1 cellular context compared by ENCODE assay signal in the genomic region with DNA sequence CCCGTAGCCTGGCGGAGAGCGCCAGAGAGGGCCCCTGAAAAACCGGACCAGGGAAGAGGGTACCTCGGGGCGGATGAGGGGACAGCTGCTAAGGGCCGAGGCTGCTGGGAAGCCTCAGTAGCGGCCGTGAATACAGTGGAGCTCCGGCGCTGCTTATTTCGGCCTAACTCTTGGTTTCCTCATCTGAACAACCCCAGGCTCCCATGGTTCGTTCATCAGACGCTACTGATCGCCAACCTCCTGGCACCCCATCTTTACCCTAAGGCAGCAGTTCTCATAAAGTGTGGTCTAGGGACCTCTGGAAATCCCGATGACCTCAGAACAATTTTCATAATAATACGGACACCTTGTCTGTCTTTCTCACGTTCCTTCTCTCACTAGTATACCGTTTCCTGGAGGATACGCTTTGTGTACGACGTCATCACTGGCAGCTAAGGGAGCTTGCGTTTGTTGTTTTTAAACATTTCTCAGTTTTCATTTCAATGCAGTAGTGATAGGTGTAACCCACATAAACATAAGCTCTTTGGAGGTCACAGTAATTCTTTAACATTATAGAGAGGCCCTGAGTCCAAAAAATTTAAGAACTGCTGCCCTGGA.
TF ChIP-seq lines count a peak whose summit lies in the region.

No MANE protein-coding gene starts in this region.

TF ChIP-seq in HEK293, 187 proteins besides CTCF, POLR2A, EP300 and RAD21 (continues in another document):
- TF ChIP-seq, protein P1, sequence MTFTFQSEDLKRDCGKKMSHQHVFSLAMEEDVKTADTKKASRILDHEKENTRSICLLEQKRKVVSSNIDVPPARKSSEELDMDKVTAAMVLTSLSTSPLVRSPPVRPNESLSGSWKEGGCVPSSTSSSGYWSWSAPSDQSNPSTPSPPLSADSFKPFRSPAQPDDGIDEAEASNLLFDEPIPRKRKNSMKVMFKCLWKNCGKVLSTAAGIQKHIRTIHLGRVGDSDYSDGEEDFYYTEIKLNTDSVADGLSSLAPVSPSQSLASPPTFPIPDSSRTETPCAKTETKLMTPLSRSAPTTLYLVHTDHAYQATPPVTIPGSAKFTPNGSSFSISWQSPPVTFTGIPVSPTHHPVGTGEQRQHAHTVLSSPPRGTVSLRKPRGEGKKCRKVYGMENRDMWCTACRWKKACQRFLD (tag by site-specific recombination; IDR thresholded peaks at IDR 0.05): no peak
- TF ChIP-seq ZNF510 (tag by site-specific recombination; IDR thresholded peaks at IDR 0.05; ENCODE audit: insufficient replicate concordance): no peak
- TF ChIP-seq ZNF394 (tag by site-specific recombination; IDR thresholded peaks at IDR 0.05; ENCODE audit: borderline replicate concordance): no peak
- no peak for TF ChIP-seq ZSCAN23 (tag by site-specific recombination; IDR thresholded peaks at IDR 0.05)
- TF ChIP-seq ZNF175 (tag by site-specific recombination; IDR thresholded peaks at IDR 0.05): no peak
- TF ChIP-seq, protein P2, sequence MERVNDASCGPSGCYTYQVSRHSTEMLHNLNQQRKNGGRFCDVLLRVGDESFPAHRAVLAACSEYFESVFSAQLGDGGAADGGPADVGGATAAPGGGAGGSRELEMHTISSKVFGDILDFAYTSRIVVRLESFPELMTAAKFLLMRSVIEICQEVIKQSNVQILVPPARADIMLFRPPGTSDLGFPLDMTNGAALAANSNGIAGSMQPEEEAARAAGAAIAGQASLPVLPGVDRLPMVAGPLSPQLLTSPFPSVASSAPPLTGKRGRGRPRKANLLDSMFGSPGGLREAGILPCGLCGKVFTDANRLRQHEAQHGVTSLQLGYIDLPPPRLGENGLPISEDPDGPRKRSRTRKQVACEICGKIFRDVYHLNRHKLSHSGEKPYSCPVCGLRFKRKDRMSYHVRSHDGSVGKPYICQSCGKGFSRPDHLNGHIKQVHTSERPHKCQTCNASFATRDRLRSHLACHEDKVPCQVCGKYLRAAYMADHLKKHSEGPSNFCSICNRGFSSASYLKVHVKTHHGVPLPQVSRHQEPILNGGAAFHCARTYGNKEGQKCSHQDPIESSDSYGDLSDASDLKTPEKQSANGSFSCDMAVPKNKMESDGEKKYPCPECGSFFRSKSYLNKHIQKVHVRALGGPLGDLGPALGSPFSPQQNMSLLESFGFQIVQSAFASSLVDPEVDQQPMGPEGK (tag by site-specific recombination; IDR thresholded peaks at IDR 0.05): 0 out of 2 replicates have a peak, but pooled peaks have one; percentile 16
- peak; percentile 57; the same call in 1 of the 2 replicates for TF ChIP-seq ZEB2 (tag by site-specific recombination; IDR thresholded peaks at IDR 0.05)
- no peak for TF ChIP-seq ZNF146 (tag by site-specific recombination; IDR thresholded peaks at IDR 0.05)
- TF ChIP-seq GLI2 (tag by site-specific recombination; IDR thresholded peaks at IDR 0.05; ENCODE audit: borderline replicate concordance, low read depth): no peak
- no peak for TF ChIP-seq ZNF23 (tag by site-specific recombination; IDR thresholded peaks at IDR 0.05; ENCODE audit: borderline replicate concordance)
- peak; percentile 94 for TF ChIP-seq ZBTB20 (tag by site-specific recombination; IDR thresholded peaks at IDR 0.05)
- TF ChIP-seq, protein P3, sequence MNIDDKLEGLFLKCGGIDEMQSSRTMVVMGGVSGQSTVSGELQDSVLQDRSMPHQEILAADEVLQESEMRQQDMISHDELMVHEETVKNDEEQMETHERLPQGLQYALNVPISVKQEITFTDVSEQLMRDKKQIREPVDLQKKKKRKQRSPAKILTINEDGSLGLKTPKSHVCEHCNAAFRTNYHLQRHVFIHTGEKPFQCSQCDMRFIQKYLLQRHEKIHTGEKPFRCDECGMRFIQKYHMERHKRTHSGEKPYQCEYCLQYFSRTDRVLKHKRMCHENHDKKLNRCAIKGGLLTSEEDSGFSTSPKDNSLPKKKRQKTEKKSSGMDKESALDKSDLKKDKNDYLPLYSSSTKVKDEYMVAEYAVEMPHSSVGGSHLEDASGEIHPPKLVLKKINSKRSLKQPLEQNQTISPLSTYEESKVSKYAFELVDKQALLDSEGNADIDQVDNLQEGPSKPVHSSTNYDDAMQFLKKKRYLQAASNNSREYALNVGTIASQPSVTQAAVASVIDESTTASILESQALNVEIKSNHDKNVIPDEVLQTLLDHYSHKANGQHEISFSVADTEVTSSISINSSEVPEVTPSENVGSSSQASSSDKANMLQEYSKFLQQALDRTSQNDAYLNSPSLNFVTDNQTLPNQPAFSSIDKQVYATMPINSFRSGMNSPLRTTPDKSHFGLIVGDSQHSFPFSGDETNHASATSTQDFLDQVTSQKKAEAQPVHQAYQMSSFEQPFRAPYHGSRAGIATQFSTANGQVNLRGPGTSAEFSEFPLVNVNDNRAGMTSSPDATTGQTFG (tag by site-specific recombination; IDR thresholded peaks at IDR 0.05; ENCODE audit: borderline replicate concordance): no peak
- no peak for TF ChIP-seq ZNF350 (tag by site-specific recombination; IDR thresholded peaks at IDR 0.05)
- TF ChIP-seq ZNF423 (tag by site-specific recombination; IDR thresholded peaks at IDR 0.05): no peak
- TF ChIP-seq HOXD13 (CRISPR knock-in tag; IDR thresholded peaks at IDR 0.05; ENCODE audit: borderline replicate concordance): no peak
- TF ChIP-seq ZIC2 (tag by site-specific recombination; IDR thresholded peaks at IDR 0.05): no peak
- peak; percentile 48; the same call in 1 of the 2 replicates for TF ChIP-seq ZNF792 (tag by site-specific recombination; IDR thresholded peaks at IDR 0.05)
- peak; percentile 58; the same call in 1 of the 2 replicates for TF ChIP-seq ZXDB (tag by site-specific recombination; IDR thresholded peaks at IDR 0.05)
- TF ChIP-seq ZFP69B (tag by site-specific recombination; IDR thresholded peaks at IDR 0.05): no peak
- TF ChIP-seq ZNF654 (tag by site-specific recombination; IDR thresholded peaks at IDR 0.05; ENCODE audit: low read depth): no peak
- no peak for TF ChIP-seq ZNF132 (tag by site-specific recombination; IDR thresholded peaks at IDR 0.05; ENCODE audit: borderline replicate concordance)
- TF ChIP-seq YY2 (tag by site-specific recombination; IDR thresholded peaks at IDR 0.05): no peak
- TF ChIP-seq FEZF1 (tag by site-specific recombination; IDR thresholded peaks at IDR 0.05): no peak
- no peak for TF ChIP-seq SCRT2 (tag by site-specific recombination; IDR thresholded peaks at IDR 0.05)
- no peak for TF ChIP-seq ZNF211 (tag by site-specific recombination; IDR thresholded peaks at IDR 0.05; ENCODE audit: low read depth)
- TF ChIP-seq ZNF548 (tag by site-specific recombination; IDR thresholded peaks at IDR 0.05): no peak
- TF ChIP-seq ZNF19 (tag by site-specific recombination; IDR thresholded peaks at IDR 0.05; ENCODE audit: low read depth): no peak
- TF ChIP-seq ZNF629 (tag by site-specific recombination; IDR thresholded peaks at IDR 0.05): peak; percentile 71
- TF ChIP-seq, protein P4, sequence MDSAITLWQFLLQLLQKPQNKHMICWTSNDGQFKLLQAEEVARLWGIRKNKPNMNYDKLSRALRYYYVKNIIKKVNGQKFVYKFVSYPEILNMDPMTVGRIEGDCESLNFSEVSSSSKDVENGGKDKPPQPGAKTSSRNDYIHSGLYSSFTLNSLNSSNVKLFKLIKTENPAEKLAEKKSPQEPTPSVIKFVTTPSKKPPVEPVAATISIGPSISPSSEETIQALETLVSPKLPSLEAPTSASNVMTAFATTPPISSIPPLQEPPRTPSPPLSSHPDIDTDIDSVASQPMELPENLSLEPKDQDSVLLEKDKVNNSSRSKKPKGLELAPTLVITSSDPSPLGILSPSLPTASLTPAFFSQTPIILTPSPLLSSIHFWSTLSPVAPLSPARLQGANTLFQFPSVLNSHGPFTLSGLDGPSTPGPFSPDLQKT (IDR thresholded peaks at IDR 0.05; ENCODE audit: borderline replicate concordance, low read depth, low read length): no peak
- no peak for TF ChIP-seq KLF8 (tag by site-specific recombination; IDR thresholded peaks at IDR 0.05)
- 0 out of 2 replicates have a peak, but pooled peaks have one; percentile 14 for TF ChIP-seq ZNF366 (tag by site-specific recombination; conservative IDR thresholded peaks at IDR 0.05)
- TF ChIP-seq ZBTB8A (tag by site-specific recombination; IDR thresholded peaks at IDR 0.05): peak; percentile 89
- TF ChIP-seq, protein P5, sequence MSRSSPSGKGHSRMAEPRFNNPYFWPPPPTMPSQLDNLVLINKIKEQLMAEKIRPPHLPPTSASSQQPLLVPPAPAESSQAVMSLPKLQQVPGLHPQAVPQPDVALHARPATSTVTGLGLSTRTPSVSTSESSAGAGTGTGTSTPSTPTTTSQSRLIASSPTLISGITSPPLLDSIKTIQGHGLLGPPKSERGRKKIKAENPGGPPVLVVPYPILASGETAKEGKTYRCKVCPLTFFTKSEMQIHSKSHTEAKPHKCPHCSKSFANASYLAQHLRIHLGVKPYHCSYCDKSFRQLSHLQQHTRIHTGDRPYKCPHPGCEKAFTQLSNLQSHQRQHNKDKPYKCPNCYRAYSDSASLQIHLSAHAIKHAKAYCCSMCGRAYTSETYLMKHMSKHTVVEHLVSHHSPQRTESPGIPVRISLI (tag by site-specific recombination; IDR thresholded peaks at IDR 0.05): no peak
- no peak for TF ChIP-seq ZBTB7A (tag by site-specific recombination; IDR thresholded peaks at IDR 0.05; ENCODE audit: low read depth)
- no peak for TF ChIP-seq ZNF2 (tag by site-specific recombination; IDR thresholded peaks at IDR 0.05)
- TF ChIP-seq ZBTB48 (tag by site-specific recombination; IDR thresholded peaks at IDR 0.05): peak; percentile 62; the same call in 1 of the 2 replicates
- TF ChIP-seq ZNF660 (tag by site-specific recombination; IDR thresholded peaks at IDR 0.05): no peak
- TF ChIP-seq, protein P6, sequence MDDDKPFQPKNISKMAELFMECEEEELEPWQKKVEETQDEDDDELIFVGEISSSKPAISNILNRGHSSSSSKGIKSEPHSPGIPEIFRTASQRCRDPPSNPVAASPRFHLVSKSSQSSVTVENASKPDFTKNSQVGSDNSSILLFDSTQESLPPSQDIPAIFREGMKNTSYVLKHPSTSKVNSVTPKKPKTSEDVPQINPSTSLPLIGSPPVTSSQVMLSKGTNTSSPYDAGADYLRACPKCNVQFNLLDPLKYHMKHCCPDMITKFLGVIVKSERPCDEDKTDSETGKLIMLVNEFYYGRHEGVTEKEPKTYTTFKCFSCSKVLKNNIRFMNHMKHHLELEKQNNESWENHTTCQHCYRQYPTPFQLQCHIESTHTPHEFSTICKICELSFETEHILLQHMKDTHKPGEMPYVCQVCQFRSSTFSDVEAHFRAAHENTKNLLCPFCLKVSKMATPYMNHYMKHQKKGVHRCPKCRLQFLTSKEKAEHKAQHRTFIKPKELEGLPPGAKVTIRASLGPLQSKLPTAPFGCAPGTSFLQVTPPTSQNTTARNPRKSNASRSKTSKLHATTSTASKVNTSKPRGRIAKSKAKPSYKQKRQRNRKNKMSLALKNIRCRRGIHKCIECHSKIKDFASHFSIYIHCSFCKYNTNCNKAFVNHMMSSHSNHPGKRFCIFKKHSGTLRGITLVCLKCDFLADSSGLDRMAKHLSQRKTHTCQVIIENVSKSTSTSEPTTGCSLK (tag by site-specific recombination; IDR thresholded peaks at IDR 0.05): no peak
- TF ChIP-seq, protein P7, sequence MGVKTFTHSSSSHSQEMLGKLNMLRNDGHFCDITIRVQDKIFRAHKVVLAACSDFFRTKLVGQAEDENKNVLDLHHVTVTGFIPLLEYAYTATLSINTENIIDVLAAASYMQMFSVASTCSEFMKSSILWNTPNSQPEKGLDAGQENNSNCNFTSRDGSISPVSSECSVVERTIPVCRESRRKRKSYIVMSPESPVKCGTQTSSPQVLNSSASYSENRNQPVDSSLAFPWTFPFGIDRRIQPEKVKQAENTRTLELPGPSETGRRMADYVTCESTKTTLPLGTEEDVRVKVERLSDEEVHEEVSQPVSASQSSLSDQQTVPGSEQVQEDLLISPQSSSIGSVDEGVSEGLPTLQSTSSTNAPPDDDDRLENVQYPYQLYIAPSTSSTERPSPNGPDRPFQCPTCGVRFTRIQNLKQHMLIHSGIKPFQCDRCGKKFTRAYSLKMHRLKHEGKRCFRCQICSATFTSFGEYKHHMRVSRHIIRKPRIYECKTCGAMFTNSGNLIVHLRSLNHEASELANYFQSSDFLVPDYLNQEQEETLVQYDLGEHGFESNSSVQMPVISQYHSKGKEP (tag by site-specific recombination; IDR thresholded peaks at IDR 0.05): no peak
- TF ChIP-seq ZNF324 (tag by site-specific recombination; IDR thresholded peaks at IDR 0.05): no peak
- no peak for TF ChIP-seq ZNF664 (tag by site-specific recombination; IDR thresholded peaks at IDR 0.05)
- no peak for TF ChIP-seq ZNF585B (tag by site-specific recombination; IDR thresholded peaks at IDR 0.05)
- TF ChIP-seq ZNF391 (tag by site-specific recombination; IDR thresholded peaks at IDR 0.05; ENCODE audit: borderline replicate concordance, low read depth): no peak
- TF ChIP-seq, protein P8, sequence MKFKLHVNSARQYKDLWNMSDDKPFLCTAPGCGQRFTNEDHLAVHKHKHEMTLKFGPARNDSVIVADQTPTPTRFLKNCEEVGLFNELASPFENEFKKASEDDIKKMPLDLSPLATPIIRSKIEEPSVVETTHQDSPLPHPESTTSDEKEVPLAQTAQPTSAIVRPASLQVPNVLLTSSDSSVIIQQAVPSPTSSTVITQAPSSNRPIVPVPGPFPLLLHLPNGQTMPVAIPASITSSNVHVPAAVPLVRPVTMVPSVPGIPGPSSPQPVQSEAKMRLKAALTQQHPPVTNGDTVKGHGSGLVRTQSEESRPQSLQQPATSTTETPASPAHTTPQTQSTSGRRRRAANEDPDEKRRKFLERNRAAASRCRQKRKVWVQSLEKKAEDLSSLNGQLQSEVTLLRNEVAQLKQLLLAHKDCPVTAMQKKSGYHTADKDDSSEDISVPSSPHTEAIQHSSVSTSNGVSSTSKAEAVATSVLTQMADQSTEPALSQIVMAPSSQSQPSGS (tag by site-specific recombination; IDR thresholded peaks at IDR 0.05; ENCODE audit: low read depth): peak; percentile 85
- TF ChIP-seq, protein P9, sequence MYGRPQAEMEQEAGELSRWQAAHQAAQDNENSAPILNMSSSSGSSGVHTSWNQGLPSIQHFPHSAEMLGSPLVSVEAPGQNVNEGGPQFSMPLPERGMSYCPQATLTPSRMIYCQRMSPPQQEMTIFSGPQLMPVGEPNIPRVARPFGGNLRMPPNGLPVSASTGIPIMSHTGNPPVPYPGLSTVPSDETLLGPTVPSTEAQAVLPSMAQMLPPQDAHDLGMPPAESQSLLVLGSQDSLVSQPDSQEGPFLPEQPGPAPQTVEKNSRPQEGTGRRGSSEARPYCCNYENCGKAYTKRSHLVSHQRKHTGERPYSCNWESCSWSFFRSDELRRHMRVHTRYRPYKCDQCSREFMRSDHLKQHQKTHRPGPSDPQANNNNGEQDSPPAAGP (tag by site-specific recombination; IDR thresholded peaks at IDR 0.05): no peak
- no peak for TF ChIP-seq ZNF239 (tag by site-specific recombination; IDR thresholded peaks at IDR 0.05)
- no peak for TF ChIP-seq ZNF202 (tag by site-specific recombination; IDR thresholded peaks at IDR 0.05; ENCODE audit: borderline replicate concordance)
- TF ChIP-seq OSR2 (tag by site-specific recombination; IDR thresholded peaks at IDR 0.05): no peak
- no peak for TF ChIP-seq KLF10 (tag by site-specific recombination; IDR thresholded peaks at IDR 0.05)
